1 cellular context compared by ENCODE assay signal in genomic region chr4:113762061-113762850, GRCh38.
TF ChIP-seq lines count a peak whose summit lies in the region.

No MANE protein-coding gene starts in this region.

TF ChIP-seq in HepG2, 621 proteins besides CTCF, POLR2A, EP300 and RAD21 (continued from another document and continues in another):
- peak; percentile 56 for TF ChIP-seq PAXIP1 (CRISPR knock-in tag; conservative IDR thresholded peaks at IDR 0.05)
- peak; percentile 85 for TF ChIP-seq SPEN (CRISPR knock-in tag; IDR thresholded peaks at IDR 0.05; ENCODE audit: low read depth)
- peak; percentile 70; the same call in 1 of the 2 replicates for TF ChIP-seq GATA4 (IDR thresholded peaks at IDR 0.05; ENCODE audit: borderline replicate concordance, low read depth)
- no peak for TF ChIP-seq TP53 (CRISPR knock-in tag; conservative IDR thresholded peaks at IDR 0.05)
- peak; percentile 80 for TF ChIP-seq PHF20 (CRISPR knock-in tag; IDR thresholded peaks at IDR 0.05)
- 0 out of 2 replicates have a peak, but pooled peaks have one; percentile 25 for TF ChIP-seq FOXJ3 (CRISPR knock-in tag; IDR thresholded peaks at IDR 0.05; ENCODE audit: borderline replicate concordance)
- peak; percentile 31; the same call in 1 of the 2 replicates for TF ChIP-seq ESRRA (CRISPR knock-in tag; IDR thresholded peaks at IDR 0.05; ENCODE audit: low read depth)
- no peak for TF ChIP-seq ZNF263 (CRISPR knock-in tag; IDR thresholded peaks at IDR 0.05)
- peak; percentile 26 for TF ChIP-seq IKZF5 (CRISPR knock-in tag; IDR thresholded peaks at IDR 0.05)
- TF ChIP-seq IRF2 (CRISPR knock-in tag; IDR thresholded peaks at IDR 0.05), result peak; percentile 98
- TF ChIP-seq, protein P1, sequence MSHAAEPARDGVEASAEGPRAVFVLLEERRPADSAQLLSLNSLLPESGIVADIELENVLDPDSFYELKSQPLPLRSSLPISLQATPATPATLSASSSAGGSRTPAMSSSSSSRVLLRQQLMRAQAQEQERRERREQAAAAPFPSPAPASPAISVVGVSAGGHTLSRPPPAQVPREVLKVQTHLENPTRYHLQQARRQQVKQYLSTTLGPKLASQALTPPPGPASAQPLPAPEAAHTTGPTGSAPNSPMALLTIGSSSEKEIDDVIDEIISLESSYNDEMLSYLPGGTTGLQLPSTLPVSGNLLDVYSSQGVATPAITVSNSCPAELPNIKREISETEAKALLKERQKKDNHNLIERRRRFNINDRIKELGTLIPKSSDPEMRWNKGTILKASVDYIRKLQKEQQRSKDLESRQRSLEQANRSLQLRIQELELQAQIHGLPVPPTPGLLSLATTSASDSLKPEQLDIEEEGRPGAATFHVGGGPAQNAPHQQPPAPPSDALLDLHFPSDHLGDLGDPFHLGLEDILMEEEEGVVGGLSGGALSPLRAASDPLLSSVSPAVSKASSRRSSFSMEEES (CRISPR knock-in tag; IDR thresholded peaks at IDR 0.05), result peak; percentile 99
- peak; percentile 43; the same call in 1 of the 2 replicates for TF ChIP-seq PPARG (CRISPR knock-in tag; conservative IDR thresholded peaks at IDR 0.05)
- peak; percentile 15; the same call in 1 of the 2 replicates for TF ChIP-seq NR2F2 (IDR thresholded peaks at IDR 0.05; ENCODE audit: borderline replicate concordance, low read depth)
- 0 out of 2 replicates have a peak, but pooled peaks have one; percentile 34 for TF ChIP-seq AFF4 (CRISPR knock-in tag; IDR thresholded peaks at IDR 0.05)
- TF ChIP-seq, protein P2, sequence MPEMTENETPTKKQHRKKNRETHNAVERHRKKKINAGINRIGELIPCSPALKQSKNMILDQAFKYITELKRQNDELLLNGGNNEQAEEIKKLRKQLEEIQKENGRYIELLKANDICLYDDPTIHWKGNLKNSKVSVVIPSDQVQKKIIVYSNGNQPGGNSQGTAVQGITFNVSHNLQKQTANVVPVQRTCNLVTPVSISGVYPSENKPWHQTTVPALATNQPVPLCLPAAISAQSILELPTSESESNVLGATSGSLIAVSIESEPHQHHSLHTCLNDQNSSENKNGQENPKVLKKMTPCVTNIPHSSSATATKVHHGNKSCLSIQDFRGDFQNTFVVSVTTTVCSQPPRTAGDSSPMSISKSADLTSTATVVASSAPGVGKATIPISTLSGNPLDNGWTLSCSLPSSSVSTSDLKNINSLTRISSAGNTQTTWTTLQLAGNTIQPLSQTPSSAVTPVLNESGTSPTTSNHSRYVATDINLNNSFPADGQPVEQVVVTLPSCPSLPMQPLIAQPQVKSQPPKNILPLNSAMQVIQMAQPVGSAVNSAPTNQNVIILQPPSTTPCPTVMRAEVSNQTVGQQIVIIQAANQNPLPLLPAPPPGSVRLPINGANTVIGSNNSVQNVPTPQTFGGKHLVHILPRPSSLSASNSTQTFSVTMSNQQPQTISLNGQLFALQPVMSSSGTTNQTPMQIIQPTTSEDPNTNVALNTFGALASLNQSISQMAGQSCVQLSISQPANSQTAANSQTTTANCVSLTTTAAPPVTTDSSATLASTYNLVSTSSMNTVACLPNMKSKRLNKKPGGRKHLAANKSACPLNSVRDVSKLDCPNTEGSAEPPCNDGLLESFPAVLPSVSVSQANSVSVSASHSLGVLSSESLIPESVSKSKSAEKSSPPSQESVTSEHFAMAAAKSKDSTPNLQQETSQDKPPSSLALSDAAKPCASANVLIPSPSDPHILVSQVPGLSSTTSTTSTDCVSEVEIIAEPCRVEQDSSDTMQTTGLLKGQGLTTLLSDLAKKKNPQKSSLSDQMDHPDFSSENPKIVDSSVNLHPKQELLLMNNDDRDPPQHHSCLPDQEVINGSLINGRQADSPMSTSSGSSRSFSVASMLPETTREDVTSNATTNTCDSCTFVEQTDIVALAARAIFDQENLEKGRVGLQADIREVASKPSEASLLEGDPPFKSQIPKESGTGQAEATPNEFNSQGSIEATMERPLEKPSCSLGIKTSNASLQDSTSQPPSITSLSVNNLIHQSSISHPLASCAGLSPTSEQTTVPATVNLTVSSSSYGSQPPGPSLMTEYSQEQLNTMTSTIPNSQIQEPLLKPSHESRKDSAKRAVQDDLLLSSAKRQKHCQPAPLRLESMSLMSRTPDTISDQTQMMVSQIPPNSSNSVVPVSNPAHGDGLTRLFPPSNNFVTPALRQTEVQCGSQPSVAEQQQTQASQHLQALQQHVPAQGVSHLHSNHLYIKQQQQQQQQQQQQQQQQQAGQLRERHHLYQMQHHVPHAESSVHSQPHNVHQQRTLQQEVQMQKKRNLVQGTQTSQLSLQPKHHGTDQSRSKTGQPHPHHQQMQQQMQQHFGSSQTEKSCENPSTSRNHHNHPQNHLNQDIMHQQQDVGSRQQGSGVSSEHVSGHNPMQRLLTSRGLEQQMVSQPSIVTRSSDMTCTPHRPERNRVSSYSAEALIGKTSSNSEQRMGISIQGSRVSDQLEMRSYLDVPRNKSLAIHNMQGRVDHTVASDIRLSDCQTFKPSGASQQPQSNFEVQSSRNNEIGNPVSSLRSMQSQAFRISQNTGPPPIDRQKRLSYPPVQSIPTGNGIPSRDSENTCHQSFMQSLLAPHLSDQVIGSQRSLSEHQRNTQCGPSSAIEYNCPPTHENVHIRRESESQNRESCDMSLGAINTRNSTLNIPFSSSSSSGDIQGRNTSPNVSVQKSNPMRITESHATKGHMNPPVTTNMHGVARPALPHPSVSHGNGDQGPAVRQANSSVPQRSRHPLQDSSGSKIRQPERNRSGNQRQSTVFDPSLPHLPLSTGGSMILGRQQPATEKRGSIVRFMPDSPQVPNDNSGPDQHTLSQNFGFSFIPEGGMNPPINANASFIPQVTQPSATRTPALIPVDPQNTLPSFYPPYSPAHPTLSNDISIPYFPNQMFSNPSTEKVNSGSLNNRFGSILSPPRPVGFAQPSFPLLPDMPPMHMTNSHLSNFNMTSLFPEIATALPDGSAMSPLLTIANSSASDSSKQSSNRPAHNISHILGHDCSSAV (CRISPR knock-in tag; IDR thresholded peaks at IDR 0.05; ENCODE audit: borderline replicate concordance), result no peak
- TF ChIP-seq XRCC5 (optimal IDR thresholded peaks at IDR 0.05; ENCODE audit: low read length), result peak; percentile 70
- TF ChIP-seq NRL (CRISPR knock-in tag; IDR thresholded peaks at IDR 0.05; ENCODE audit: borderline replicate concordance), result peak; percentile 50; the same call in 1 of the 2 replicates
- TF ChIP-seq SOX6 (IDR thresholded peaks at IDR 0.05), result no peak
- TF ChIP-seq SOX6 (CRISPR knock-in tag; IDR thresholded peaks at IDR 0.05), result peak; percentile 88
- TF ChIP-seq ARNTL (CRISPR knock-in tag; IDR thresholded peaks at IDR 0.05), result peak; percentile 74
- 0 out of 2 replicates have a peak, but pooled peaks have one; percentile 13 for TF ChIP-seq ZNF34 (CRISPR knock-in tag; IDR thresholded peaks at IDR 0.05; ENCODE audit: borderline replicate concordance)
- TF ChIP-seq HES4 (CRISPR knock-in tag; IDR thresholded peaks at IDR 0.05; ENCODE audit: borderline replicate concordance), result peak; percentile 50; the same call in 1 of the 2 replicates
- TF ChIP-seq TCF12 (IDR thresholded peaks at IDR 0.05), result no peak
- TF ChIP-seq TCF12 (CRISPR knock-in tag; IDR thresholded peaks at IDR 0.05), result peak; percentile 62; the same call in 1 of the 2 replicates
- TF ChIP-seq ZFX (CRISPR knock-in tag; IDR thresholded peaks at IDR 0.05; ENCODE audit: low read depth), result peak; percentile 59
- peak; percentile 87 for TF ChIP-seq ARID5B (CRISPR knock-in tag; IDR thresholded peaks at IDR 0.05)
- peak; percentile 66; the same call in 1 of the 2 replicates for TF ChIP-seq ZFP90 (CRISPR knock-in tag; IDR thresholded peaks at IDR 0.05; ENCODE audit: borderline replicate concordance)
- TF ChIP-seq SRF (IDR thresholded peaks at IDR 0.05; ENCODE audit: low read depth, low read length), result 0 out of 2 replicates have a peak, but pooled peaks have one; percentile 83
- no peak for TF ChIP-seq PLRG1 (conservative IDR thresholded peaks at IDR 0.05)
- TF ChIP-seq, protein P3, sequence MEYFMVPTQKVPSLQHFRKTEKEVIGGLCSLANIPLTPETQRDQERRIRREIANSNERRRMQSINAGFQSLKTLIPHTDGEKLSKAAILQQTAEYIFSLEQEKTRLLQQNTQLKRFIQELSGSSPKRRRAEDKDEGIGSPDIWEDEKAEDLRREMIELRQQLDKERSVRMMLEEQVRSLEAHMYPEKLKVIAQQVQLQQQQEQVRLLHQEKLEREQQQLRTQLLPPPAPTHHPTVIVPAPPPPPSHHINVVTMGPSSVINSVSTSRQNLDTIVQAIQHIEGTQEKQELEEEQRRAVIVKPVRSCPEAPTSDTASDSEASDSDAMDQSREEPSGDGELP (IDR thresholded peaks at IDR 0.05; ENCODE audit: borderline replicate concordance, low read depth), result peak; percentile 19; the same call in 1 of the 2 replicates
- TF ChIP-seq FOSL2 (CRISPR knock-in tag; IDR thresholded peaks at IDR 0.05), result peak; percentile 81
- no peak for TF ChIP-seq SP1 (IDR thresholded peaks at IDR 0.05)
- TF ChIP-seq SP1 (CRISPR knock-in tag; IDR thresholded peaks at IDR 0.05), result 0 out of 2 replicates have a peak, but pooled peaks have one; percentile 20
